20 cellular contexts compared by ENCODE assay signal in genomic region chr22:44200855-44201550, GRCh38. TPM values are rescaled to one million over a fixed set of nuclear protein-coding genes. Genes with fewer than 3 reads are reported as not detected.
DNase-seq lines count a peak whose midpoint lies in the region; ATAC-seq and TF ChIP-seq lines count a peak whose summit lies in the region.
"Had no signal": no experiment of that assay in that cellular context is flagged by ENCODE, and none has a peak within 500 bp of the region (broad histone marks: within the 10 kb centered on the region; RNA-seq: fewer than 3 reads in every experiment).

No MANE protein-coding gene starts in this region.

- TF ChIP-seq CTCF in IMR-90 (conservative IDR thresholded peaks at IDR 0.05; ENCODE audit: low read depth, low read length) = no peak
- TF ChIP-seq CTCF in dorsolateral prefrontal cortex (IDR thresholded peaks at IDR 0.05 in 54 of 56, conservative IDR thresholded peaks at IDR 0.05 in 2 of 56; ENCODE audit: low read depth in 1 of 56, partially characterized antibody in 56 of 56) = no peak

- H4K8ac ChIP-seq in IMR-90 (ENCODE audit: low read depth in 2 of 2, low read length in 2 of 2) = peak overlapping the region in 1 of 2 experiments; percentile 98; a peak in 1 of 4 replicates

- H2BK20ac ChIP-seq in IMR-90 (ENCODE audit: low read depth, low read length) = no peak overlapping the region

- no peak overlapping the region for H3K14ac ChIP-seq in IMR-90 (replicated peaks; ENCODE audit: low read depth, low read length)

- H3K4me3 Mint-ChIP-seq in stimulated activated memory B cell treated with anti-CD40 and anti-IgM and Interleukin-4, amounts not matched to agents 10 μg/mL and 1 μg/mL and 100 μg/mL, for 72 hours = no peak overlapping the region
- H3K4me3 Mint-ChIP-seq: activated CD4-positive, alpha-beta T cell treated with anti-CD3 and anti-CD28 coated beads, Interleukin-2, amount 10 ng/mL, durations not matched to agents 24 days and 14 days; activated T-cell treated with anti-CD3 and anti-CD28 coated beads, Interleukin-2, amount 50 U/mL, for 4 hours; immature natural killer cell; memory B cell; nephron progenitor cell had no signal

- H3K56ac ChIP-seq in IMR-90 (ENCODE audit: extremely low read depth, insufficient read depth, low read length) = no peak overlapping the region

- no peak overlapping the region for H4K5ac ChIP-seq in IMR-90 (ENCODE audit: low read depth, low read length)

- H3K4me1 ChIP-seq in IMR-90 (ENCODE audit: control insufficient read depth, insufficient read depth, low read length) = peaks cover 20% of the 10 kb centered on the region
- H3K4me1 ChIP-seq: adrenal gland, Caco-2, SJCRH30 had no signal

- no peaks in the 10 kb centered on the region for H3K36me3 ChIP-seq in IMR-90 (ENCODE audit: control insufficient read depth, insufficient read depth, low read length)
- H3K36me3 ChIP-seq: adrenal gland, SJCRH30 had no signal

- H2AK5ac ChIP-seq in IMR-90 (ENCODE audit: low read depth, low read length) = peak overlapping the region; percentile 38; the same call in 1 of the 2 replicates

- no TSS peak for BruUV-seq in IMR-90 (replicated peaks; lab: Mats Ljungman, UMichigan)

- peak overlapping the region; percentile 89; the same call in 1 of the 3 replicates for H2BK15ac ChIP-seq in IMR-90 (ENCODE audit: low read depth, low read length)

- 81% methylated on average over 9 of the region's 17 CpGs; no CpG with 5 or more reads in 1 of the 2 experiments for WGBS in IMR-90 (ENCODE audit: extremely low coverage in 2 of 2, insufficient read length in 1 of 2), 2 experiments

- dilution Hi-C loops in IMR-90 (cut with HindIII; ENCODE audit: low sequenced_read_pairs, unreplicated experiment) = no loop called here

- peaks cover 43% of the 10 kb centered on the region for H3K4me1 Mint-ChIP-seq in stimulated activated memory B cell treated with anti-CD40 and anti-IgM and Interleukin-4, amounts not matched to agents 10 μg/mL and 1 μg/mL and 100 μg/mL, for 72 hours

- H3K9me3 Mint-ChIP-seq in stimulated activated memory B cell treated with anti-CD40 and anti-IgM and Interleukin-4, amounts not matched to agents 10 μg/mL and 1 μg/mL and 100 μg/mL, for 72 hours = no peaks in the 10 kb centered on the region
- H3K9me3 Mint-ChIP-seq: activated CD4-positive, alpha-beta T cell treated with anti-CD3 and anti-CD28 coated beads, Interleukin-2, amount 10 ng/mL, durations not matched to agents 24 days and 14 days; activated T-cell treated with anti-CD3 and anti-CD28 coated beads, Interleukin-2, amount 50 U/mL, for 4 hours; immature natural killer cell; memory B cell; nephron progenitor cell had no signal

- no peak overlapping the region for H3K4me2 ChIP-seq in IMR-90 (ENCODE audit: low read depth, low read length)

- H2BK120ac ChIP-seq in IMR-90 (ENCODE audit: low read depth, low read length) = no peak overlapping the region

- POLR2A ChIA-PET in IMR-90 (lab: Charles Lee; ENCODE audit: unreplicated experiment) = no interaction called here

- ATAC-seq in IMR-90 (ENCODE audit: low read depth) (no peak), GM18498 (IDR thresholded peaks at IDR 0.05; ENCODE audit: unreplicated experiment) (no peak)
- ATAC-seq in stimulated activated memory B cell treated with anti-CD40 and anti-IgM and Interleukin-4, amounts not matched to agents 10 μg/mL and 1 μg/mL and 100 μg/mL, for 72 hours = no peak
- ATAC-seq: activated T-cell treated with anti-CD3 and anti-CD28 coated beads, Interleukin-2, amount 50 U/mL, for 4 hours had no signal

- H3K27ac ChIP-seq in IMR-90 (ENCODE audit: insufficient read depth, low read length) = no peak overlapping the region
- peak overlapping the region in 43 of 59 donors; percentile 7 to 90 (median 64) for H3K27ac ChIP-seq in dorsolateral prefrontal cortex
- H3K27ac ChIP-seq: adrenal gland, epithelial cell of prostate, SJCRH30 had no signal

- H3K9me1 ChIP-seq in IMR-90 (ENCODE audit: insufficient read depth, low read length) = peaks cover 10% of the 10 kb centered on the region

- H3K27me3 ChIP-seq in IMR-90 (ENCODE audit: control insufficient read depth, insufficient read depth, low read length) (peaks cover 11% of the 10 kb centered on the region), dorsolateral prefrontal cortex (peaks cover 0 to 3% (median 0%) of the 10 kb centered on the region in 45 donors)
- H3K27me3 ChIP-seq: adrenal gland had no signal

- peak overlapping the region; percentile 94 for H4K91ac ChIP-seq in IMR-90 (ENCODE audit: insufficient read depth, low read depth, low read length)

- intact Hi-C loops in IMR-90 (cut with micrococcal nuclease) (no loop called here), dorsolateral prefrontal cortex (cut with DNase I) (no loop called here)

- no peaks in the 10 kb centered on the region for H3K27me3 Mint-ChIP-seq in stimulated activated memory B cell treated with anti-CD40 and anti-IgM and Interleukin-4, amounts not matched to agents 10 μg/mL and 1 μg/mL and 100 μg/mL, for 72 hours
- H3K27me3 Mint-ChIP-seq: activated CD4-positive, alpha-beta T cell treated with anti-CD3 and anti-CD28 coated beads, Interleukin-2, amount 10 ng/mL, durations not matched to agents 24 days and 14 days; memory B cell had no signal

- H4K20me1 ChIP-seq in IMR-90 (ENCODE audit: insufficient read depth, low read length) = no peaks in the 10 kb centered on the region

- TF ChIP-seq RAD21 in IMR-90 (IDR thresholded peaks at IDR 0.05; ENCODE audit: low read length) = no peak

- no peaks in the 10 kb centered on the region for H3K9me3 ChIP-seq in IMR-90 (ENCODE audit: control insufficient read depth, insufficient read depth, low read length)
- H3K9me3 ChIP-seq: adrenal gland, Caco-2, SJCRH30 had no signal

- no peak overlapping the region for H3K23ac ChIP-seq in IMR-90 (ENCODE audit: low read depth, low read length)

- peak overlapping the region; percentile 71 for H2AFZ ChIP-seq in IMR-90 (replicated peaks; ENCODE audit: low read length, poor library complexity)

- peak overlapping the region; percentile 57 for H2AK9ac ChIP-seq in IMR-90 (replicated peaks; ENCODE audit: low read depth, low read length, poor library complexity)

- H2BK5ac ChIP-seq in IMR-90 (ENCODE audit: low read depth, low read length, poor library complexity, severe bottlenecking) = no peak overlapping the region

- H3K27ac Mint-ChIP-seq in stimulated activated memory B cell treated with anti-CD40 and anti-IgM and Interleukin-4, amounts not matched to agents 10 μg/mL and 1 μg/mL and 100 μg/mL, for 72 hours = peak overlapping the region; percentile 47
- H3K27ac Mint-ChIP-seq: activated CD4-positive, alpha-beta T cell treated with anti-CD3 and anti-CD28 coated beads, Interleukin-2, amount 10 ng/mL, durations not matched to agents 24 days and 14 days; immature natural killer cell; memory B cell; nephron progenitor cell had no signal

- no peak overlapping the region; the same call in 1 of the 2 replicates for H3K18ac ChIP-seq in IMR-90 (ENCODE audit: low read depth, low read length)

- no peaks in the 10 kb centered on the region for H3K79me1 ChIP-seq in IMR-90 (ENCODE audit: low read depth in 1 of 2, low read length in 2 of 2)

- no peak overlapping the region for H3K9ac ChIP-seq in IMR-90 (ENCODE audit: low read depth, low read length)

- peaks cover 62% of the 10 kb centered on the region for H3K36me3 Mint-ChIP-seq in stimulated activated memory B cell treated with anti-CD40 and anti-IgM and Interleukin-4, amounts not matched to agents 10 μg/mL and 1 μg/mL and 100 μg/mL, for 72 hours

- no peak for TF ChIP-seq POLR2A in IMR-90 (IDR thresholded peaks at IDR 0.05; ENCODE audit: low read depth, low read length)

- DNase-seq in activated effector memory CD4-positive, alpha-beta T cell treated with anti-CD3 and anti-CD28 coated beads, Interleukin-2, amount 50 U/mL, for 16 hours = peak; percentile 48
- no peak for DNase-seq in activated effector memory CD4-positive, alpha-beta T cell treated with Interleukin-2 at 50 U/mL for 16 hours
- no peak for DNase-seq in IMR-90
- peak in 2 of 10 donors; percentile 17 to 41 for DNase-seq in dorsolateral prefrontal cortex
- DNase-seq in NCI-H2196 treated with DMSO at 0.1 percent for 48 hours (lab: John Stamatoyannopoulos, UW; ENCODE audit: unreplicated experiment) = no peak
- no peak for DNase-seq in SW 1271 (lab: John Stamatoyannopoulos, UW)
- DNase-seq: activated CD4-positive, alpha-beta T cell treated with anti-CD3 and anti-CD28 coated beads, Interleukin-2, amount 10 ng/mL, durations not matched to agents 24 days and 14 days; activated T-cell treated with anti-CD3 and anti-CD28 coated beads, Interleukin-2, amount 50 U/mL, for 4 hours; immature natural killer cell; NCI-H187 treated with DMSO at 0.1 percent for 48 hours; NCI-H510A treated with DMSO at 0.1 percent for 48 hours; nephron progenitor cell; stimulated activated CD4-positive, alpha-beta T cell treated with anti-CD3 and anti-CD28 coated beads, Interleukin-15, amount 100 ng/mL, for 24 hours had no signal

- no peak overlapping the region; the same call in 1 of the 2 replicates for H3K4ac ChIP-seq in IMR-90 (ENCODE audit: low read depth, low read length)

- CTCF ChIA-PET in IMR-90 (lab: Yijun Ruan, JAX) = no interaction called here

- in situ Hi-C loops in IMR-90 (cut with MboI; ENCODE audit: low sequenced_read_pairs) = no loop called here

- H3K4me3 ChIP-seq in IMR-90 (ENCODE audit: insufficient read depth, low read depth, low read length) (no peak overlapping the region), dorsolateral prefrontal cortex (no peak overlapping the region)
- H3K4me3 ChIP-seq: adrenal gland, SJCRH30 had no signal

TF ChIP-seq in IMR-90, 13 proteins besides CTCF, POLR2A, EP300 and RAD21:
- TF ChIP-seq CEBPB (IDR thresholded peaks at IDR 0.05; ENCODE audit: low read depth, low read length) = no peak
- no peak for TF ChIP-seq MAFK (IDR thresholded peaks at IDR 0.05; ENCODE audit: low read depth, low read length)
- TF ChIP-seq FOS (IDR thresholded peaks at IDR 0.05; ENCODE audit: low read depth, low read length) = no peak

RNA-seq across cellular contexts. Expression of gene PARVG, which starts 20.3 kb away (rescaled TPM):
- not detected in 2 replicates for total RNA-seq in IMR-90 (2012; rRNA removed)
- not detected in 2 replicates for polyA plus RNA-seq in IMR-90 (2012; rRNA removed)
- not detected in 2 replicates for polyA plus RNA-seq in IMR-90 (2012; cell fraction: cytosol; rRNA removed)
- polyA plus RNA-seq in IMR-90 (2012; cell fraction: nucleus; rRNA removed; ENCODE audit: low replicate concordance) = 0.06 and 0.11 TPM in 2 replicates
- 10 to 100 TPM in 55 of 120 experiments, 1 to 10 TPM in 65; 2.0 to 33.6 (median 9.7) TPM for total RNA-seq in dorsolateral prefrontal cortex
- total RNA-seq: Caco-2, SJCRH30 had no signal
